ENCODE assay signal across 1 cellular context in genomic region chr6:28880894-28881780, GRCh38.
TF ChIP-seq lines count a peak whose summit lies in the region.

No MANE protein-coding gene starts in this region.

TF ChIP-seq in K562, 482 proteins besides CTCF, POLR2A, EP300 and RAD21 (continued from another document and continues in another):
- no peak for TF ChIP-seq ZNF518B (CRISPR knock-in tag; IDR thresholded peaks at IDR 0.05)
- no peak for TF ChIP-seq RNF219 (CRISPR knock-in tag; IDR thresholded peaks at IDR 0.05)
- no peak for TF ChIP-seq CCAR2 (IDR thresholded peaks at IDR 0.05; ENCODE audit: low read depth, low read length)
- TF ChIP-seq ZNF41 (CRISPR knock-in tag; conservative IDR thresholded peaks at IDR 0.05): no peak
- TF ChIP-seq ATF3 (IDR thresholded peaks at IDR 0.05): 0 out of 2 replicates have a peak, but pooled peaks have one; percentile 16
- peak; percentile 73; the same call in 1 of the 2 replicates for TF ChIP-seq ATF3 (CRISPR knock-in tag; conservative IDR thresholded peaks at IDR 0.05)
- TF ChIP-seq SRSF7 (optimal IDR thresholded peaks at IDR 0.05; ENCODE audit: low read depth, low read length): no peak
- TF ChIP-seq ZNF444 (CRISPR knock-in tag; IDR thresholded peaks at IDR 0.05): no peak
- TF ChIP-seq HOXB6 (CRISPR knock-in tag; IDR thresholded peaks at IDR 0.05; ENCODE audit: borderline replicate concordance): no peak
- TF ChIP-seq GATAD2A (IDR thresholded peaks at IDR 0.05): no peak; the same call in 1 of the 2 replicates
- TF ChIP-seq ZNF785 (CRISPR knock-in tag; IDR thresholded peaks at IDR 0.05): no peak
- no peak for TF ChIP-seq PHB2 (IDR thresholded peaks at IDR 0.05; ENCODE audit: low read depth)
- no peak for TF ChIP-seq FIP1L1 (IDR thresholded peaks at IDR 0.05; ENCODE audit: low read depth, low read length, poor library complexity, severe bottlenecking)
- no peak for TF ChIP-seq PCBP2 (IDR thresholded peaks at IDR 0.05; ENCODE audit: low read depth, low read length, poor library complexity, severe bottlenecking)
- peak; percentile 90 for TF ChIP-seq TEAD4 (IDR thresholded peaks at IDR 0.05; ENCODE audit: low read length)
- no peak for TF ChIP-seq TEAD4 (CRISPR knock-in tag; IDR thresholded peaks at IDR 0.05; ENCODE audit: borderline replicate concordance)
- no peak for TF ChIP-seq MLX (CRISPR knock-in tag; conservative IDR thresholded peaks at IDR 0.05)
- TF ChIP-seq C11orf30 (IDR thresholded peaks at IDR 0.05; ENCODE audit: low read depth): peak; percentile 45; the same call in 1 of the 2 replicates
- no peak for TF ChIP-seq ZNF124 (CRISPR knock-in tag; IDR thresholded peaks at IDR 0.05)
- TF ChIP-seq ZNF23 (CRISPR knock-in tag; IDR thresholded peaks at IDR 0.05): no peak
- peak; percentile 59; the same call in 1 of the 2 replicates for TF ChIP-seq CREM (IDR thresholded peaks at IDR 0.05; ENCODE audit: low read depth)
- TF ChIP-seq HNRNPH1 (optimal IDR thresholded peaks at IDR 0.05; ENCODE audit: low read depth, low read length): no peak
- no peak for TF ChIP-seq KDM5B (IDR thresholded peaks at IDR 0.05; ENCODE audit: insufficient replicate concordance, low read depth, low read length)
- peak; percentile 84; the same call in 1 of the 2 replicates for TF ChIP-seq ARID3A (IDR thresholded peaks at IDR 0.05; ENCODE audit: borderline replicate concordance, low read depth, low read length)
- 0 out of 2 replicates have a peak, but pooled peaks have one; percentile 48 for TF ChIP-seq HDGF (IDR thresholded peaks at IDR 0.05)
- TF ChIP-seq SMAD1 (IDR thresholded peaks at IDR 0.05; ENCODE audit: low read depth, low read length, partially characterized antibody): no peak
- TF ChIP-seq MED1 (CRISPR knock-in tag; IDR thresholded peaks at IDR 0.05; ENCODE audit: borderline replicate concordance): no peak
- TF ChIP-seq ESRRB (CRISPR knock-in tag; IDR thresholded peaks at IDR 0.05; ENCODE audit: borderline replicate concordance): no peak
- TF ChIP-seq ZKSCAN8 (CRISPR knock-in tag; IDR thresholded peaks at IDR 0.05): peak; percentile 69; the same call in 1 of the 2 replicates
- TF ChIP-seq MAX (CRISPR knock-in tag; IDR thresholded peaks at IDR 0.05): peak; percentile 83
- peak; percentile 65 for TF ChIP-seq DPF2 (IDR thresholded peaks at IDR 0.05)
- no peak for TF ChIP-seq ASH1L (IDR thresholded peaks at IDR 0.05; ENCODE audit: borderline replicate concordance, low read depth, partially characterized antibody)
- TF ChIP-seq POLR2G (IDR thresholded peaks at IDR 0.05; ENCODE audit: low read depth, low read length): no peak
- TF ChIP-seq CREB1 (IDR thresholded peaks at IDR 0.05): peak; percentile 29; the same call in 1 of the 2 replicates
- TF ChIP-seq CREB1 (CRISPR knock-in tag; IDR thresholded peaks at IDR 0.05): no peak
- no peak for TF ChIP-seq E2F4 (CRISPR knock-in tag; IDR thresholded peaks at IDR 0.05; ENCODE audit: low read depth)
- TF ChIP-seq FOS (IDR thresholded peaks at IDR 0.05; ENCODE audit: extremely low read depth, insufficient read length): no peak
- TF ChIP-seq ZNF449 (CRISPR knock-in tag; IDR thresholded peaks at IDR 0.05): no peak
- TF ChIP-seq THRAP3 (IDR thresholded peaks at IDR 0.05; ENCODE audit: borderline replicate concordance): no peak
- no peak for TF ChIP-seq HLTF (IDR thresholded peaks at IDR 0.05)
- no peak; the same call in 1 of the 2 replicates for TF ChIP-seq MTA2 (IDR thresholded peaks at IDR 0.05; ENCODE audit: low read depth)
- no peak for TF ChIP-seq CEBPZ (IDR thresholded peaks at IDR 0.05; ENCODE audit: borderline replicate concordance, low read depth, low read length)
- peak; percentile 54; the same call in 1 of the 2 replicates for TF ChIP-seq MAFF (IDR thresholded peaks at IDR 0.05; ENCODE audit: low read length)
- TF ChIP-seq ZNF699 (CRISPR knock-in tag; IDR thresholded peaks at IDR 0.05; ENCODE audit: insufficient replicate concordance): no peak
- 0 out of 2 replicates have a peak, but pooled peaks have one; percentile 42 for TF ChIP-seq PHB (CRISPR knock-in tag; IDR thresholded peaks at IDR 0.05)
- no peak for TF ChIP-seq MXI1 (IDR thresholded peaks at IDR 0.05; ENCODE audit: low read depth, low read length)
- TF ChIP-seq BRF1 (IDR thresholded peaks at IDR 0.05; ENCODE audit: borderline replicate concordance, extremely low read depth, insufficient read length): peak; percentile 59
- peak; percentile 81 for TF ChIP-seq ATF7 (IDR thresholded peaks at IDR 0.05)
- no peak; the same call in 1 of the 2 replicates for TF ChIP-seq GABPB1 (CRISPR knock-in tag; IDR thresholded peaks at IDR 0.05)
- peak; percentile 50; the same call in 1 of the 2 replicates for TF ChIP-seq MAFK (IDR thresholded peaks at IDR 0.05; ENCODE audit: low read length)
- TF ChIP-seq TEAD2 (tag; IDR thresholded peaks at IDR 0.05): no peak
- peak; percentile 100 for TF ChIP-seq TBP (optimal IDR thresholded peaks at IDR 0.05; ENCODE audit: low read depth, low read length)
- TF ChIP-seq USF1 (CRISPR knock-in tag; IDR thresholded peaks at IDR 0.05): no peak
- no peak; the same call in 1 of the 2 replicates for TF ChIP-seq NR2C1 (IDR thresholded peaks at IDR 0.05)
- 0 out of 2 replicates have a peak, but pooled peaks have one; percentile 7 for TF ChIP-seq NR2C1 (tag; IDR thresholded peaks at IDR 0.05)
- TF ChIP-seq NRF1 (conservative IDR thresholded peaks at IDR 0.05 in 1 of 2, IDR thresholded peaks at IDR 0.05 in 1 of 2): no peak
- TF ChIP-seq ZNF79 (CRISPR knock-in tag; IDR thresholded peaks at IDR 0.05; ENCODE audit: low read depth): no peak
- TF ChIP-seq ZNF830 (CRISPR knock-in tag; IDR thresholded peaks at IDR 0.05): no peak
